ENCODE assay signal across 8 cellular contexts in the genomic region with DNA sequence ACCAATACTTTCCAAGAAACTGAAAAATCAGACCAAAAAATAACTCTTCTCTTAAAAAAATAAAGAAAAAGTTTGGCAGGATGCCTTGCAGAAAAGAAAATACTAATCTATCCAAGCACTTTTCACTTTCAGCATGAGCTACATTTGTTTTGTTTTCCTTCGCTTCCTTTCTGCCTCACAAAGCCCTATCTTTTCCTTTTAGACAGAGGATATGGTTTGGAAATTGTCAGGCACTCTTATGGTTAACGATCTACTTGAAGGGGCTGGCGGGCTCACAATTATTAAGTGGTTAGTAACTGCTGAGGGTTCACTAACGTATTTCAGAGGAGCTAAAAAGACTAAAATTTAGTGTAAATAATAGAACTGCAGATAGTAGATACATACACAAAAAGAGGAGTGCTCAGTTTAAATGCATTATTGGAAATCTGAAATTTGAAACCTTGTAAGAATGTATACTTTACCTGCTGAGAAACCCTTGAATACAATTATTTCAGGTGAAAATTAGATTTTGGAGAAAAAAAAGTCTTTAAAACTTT. TPM values are rescaled to one million over a fixed set of nuclear protein-coding genes. Genes with fewer than 3 reads are reported as not detected.
DNase-seq lines count a peak whose midpoint lies in the region; ATAC-seq and TF ChIP-seq lines count a peak whose summit lies in the region.

No MANE protein-coding gene starts in this region.

- H3K4me3 ChIP-seq in Jurkat, Clone E6-1 (ENCODE audit: low read length) = peak overlapping the region; percentile 94
- H3K4me3 ChIP-seq in urinary bladder (ENCODE audit: low read depth, low read length) = peak overlapping the region; percentile 74

- H3K9me3 ChIP-seq in CD4-positive, alpha-beta T cell (ENCODE audit: control insufficient read depth, low read length) = no peaks in the 10 kb centered on the region

- H3K27ac Mint-ChIP-seq in CD4-positive, alpha-beta T cell = peak overlapping the region; percentile 71
- H3K27ac Mint-ChIP-seq in activated naive CD8-positive, alpha-beta T cell = peak overlapping the region; percentile 93

- DNase-seq in CD4-positive, alpha-beta T cell = no peak
- peak; percentile 59 for DNase-seq in Jurkat, Clone E6-1 (ENCODE audit: low read depth, low spot score)
- DNase-seq in kidney tubule cell (ENCODE audit: low spot score) (peak; percentile 47), T1000 (lab: John Stamatoyannopoulos, UW) (no peak), NCI-H2081 (lab: John Stamatoyannopoulos, UW) (no peak)

- no peak for TF ChIP-seq CTCF in CD4-positive, alpha-beta T cell (IDR thresholded peaks at IDR 0.05)

- H3K4me1 ChIP-seq in urinary bladder (ENCODE audit: insufficient read depth) = no peaks in the 10 kb centered on the region

- CTCF ChIA-PET in CD4-positive, alpha-beta T cell (lab: Charles Lee) = interaction anchor here (0.9 to 2.2 kb wide), 2 partner anchors 216 to 247 kb away, joined by 4 to 6 read pairs; a partner anchor contains a TSS

- intact Hi-C loops in CD4-positive, alpha-beta T cell (cut with DNase I, micrococcal nuclease) = loop anchor here (5.0 to 10.0 kb wide), 6 partner anchors 65 to 1168 kb away; a partner anchor contains a TSS

- H3K9me3 Mint-ChIP-seq in CD4-positive, alpha-beta T cell = no peaks in the 10 kb centered on the region
- no peaks in the 10 kb centered on the region for H3K9me3 Mint-ChIP-seq in activated naive CD8-positive, alpha-beta T cell (ENCODE audit: low read depth)

- H3K36me3 Mint-ChIP-seq in CD4-positive, alpha-beta T cell (ENCODE audit: low read depth) = peaks cover 28% of the 10 kb centered on the region
- peaks cover 3% of the 10 kb centered on the region for H3K36me3 Mint-ChIP-seq in activated naive CD8-positive, alpha-beta T cell

- H3K27me3 ChIP-seq in CD4-positive, alpha-beta T cell (ENCODE audit: control insufficient read depth, insufficient read depth, low read length) = no peaks in the 10 kb centered on the region

- H3K27me3 Mint-ChIP-seq in CD4-positive, alpha-beta T cell = peaks cover 19% of the 10 kb centered on the region
- H3K27me3 Mint-ChIP-seq in activated naive CD8-positive, alpha-beta T cell = peaks cover 3% of the 10 kb centered on the region

- ATAC-seq in CD4-positive, alpha-beta T cell (ENCODE audit: poor library complexity) = no peak
- ATAC-seq in GM19351 (IDR thresholded peaks at IDR 0.05; ENCODE audit: unreplicated experiment) = no peak

- H3K27ac ChIP-seq in CD4-positive, alpha-beta T cell (ENCODE audit: low read depth, low read length) = no peak overlapping the region
- no peak overlapping the region for H3K27ac ChIP-seq in urinary bladder (ENCODE audit: low read depth)

- POLR2A ChIA-PET in CD4-positive, alpha-beta T cell (lab: Charles Lee) = interaction anchor here (0.6 to 2.0 kb wide), 4 partner anchors 23 to 309 kb away, joined by 3 to 7 read pairs (median 4); a partner anchor contains a TSS

- H3K36me3 ChIP-seq in urinary bladder (ENCODE audit: insufficient read depth) = no peaks in the 10 kb centered on the region

- peak overlapping the region; percentile 91 for H3K4me3 Mint-ChIP-seq in CD4-positive, alpha-beta T cell
- H3K4me3 Mint-ChIP-seq in activated naive CD8-positive, alpha-beta T cell = peak overlapping the region; percentile 93

- 7% methylated on average over 4 of the region's 4 CpGs for WGBS in urinary bladder

- peaks cover 31% of the 10 kb centered on the region for H3K4me1 Mint-ChIP-seq in CD4-positive, alpha-beta T cell (ENCODE audit: low read depth)
- H3K4me1 Mint-ChIP-seq in activated naive CD8-positive, alpha-beta T cell (ENCODE audit: low read depth) = peaks cover 20% of the 10 kb centered on the region

RNA-seq across cellular contexts. Expression of a gene that starts 0.9 kb away (rescaled TPM):
- 10 to 100 TPM; 13.0 to 13.7 TPM for total RNA-seq in CD4-positive, alpha-beta T cell
- polyA plus RNA-seq in Jurkat, Clone E6-1 (2012; ENCODE audit: insufficient read depth, insufficient read length) = 26.8 TPM
- total RNA-seq in urinary bladder = 120 TPM
- 5.0 TPM for polyA plus RNA-seq in urinary bladder

Comparison
In these comparisons a context has a peak if more than half of its experiments do, and no peak if none do; other contexts are left out.
1. DNase-seq: peak in Jurkat, Clone E6-1 (single experiment) and kidney tubule cell (single experiment); none in CD4-positive, alpha-beta T cell (0 of 10), T1000 (single experiment) and NCI-H2081 (0 of 2).